Comparison of ENCODE assay signal across 11 cellular contexts in the genomic region with DNA sequence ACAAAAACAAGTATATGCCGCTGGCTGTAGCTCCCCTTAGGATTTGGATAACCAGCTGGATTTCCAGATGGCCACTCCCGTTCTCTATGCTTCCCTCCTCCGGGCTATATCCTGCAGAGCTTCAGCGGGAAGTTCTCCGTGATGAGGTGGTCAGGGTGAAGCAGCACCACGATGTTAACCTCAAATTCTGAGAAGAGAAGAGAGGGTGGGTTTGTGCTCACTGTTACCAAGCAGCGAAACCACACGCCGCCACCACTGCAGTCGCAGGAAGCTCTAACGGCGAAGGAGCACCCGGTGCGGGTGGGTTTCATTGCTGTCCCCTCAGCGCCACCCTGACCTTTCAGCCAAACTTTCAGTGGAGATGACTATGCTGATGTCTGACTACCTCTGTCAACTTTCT. TPM values are rescaled to one million over a fixed set of nuclear protein-coding genes. Genes with fewer than 3 reads are reported as not detected.
A peak's percentile ranks its signal among the peaks of the same experiment; 100 is the strongest.
DNase-seq lines count a peak whose midpoint lies in the region; ATAC-seq and TF ChIP-seq lines count a peak whose summit lies in the region.
"Had no signal": no experiment of that assay in that cellular context is flagged by ENCODE, and none has a peak within 500 bp of the region (broad histone marks: within the 10 kb centered on the region; RNA-seq: fewer than 3 reads in every experiment).

No MANE protein-coding gene starts in this region.

- CTCF ChIA-PET in mammary epithelial cell (lab: Charles Lee; ENCODE audit: low non-redundant PET): no interaction called here

- TF ChIP-seq CTCF in right atrium auricular region (IDR thresholded peaks at IDR 0.05) (no peak), left ventricle myocardium inferior (IDR thresholded peaks at IDR 0.05; ENCODE audit: borderline replicate concordance) (no peak), osteocyte (IDR thresholded peaks at IDR 0.05) (no peak), testis (IDR thresholded peaks at IDR 0.05) (no peak), mammary epithelial cell (conservative IDR thresholded peaks at IDR 0.05 in 1 of 2, IDR thresholded peaks at IDR 0.05 in 1 of 2; ENCODE audit: extremely low read depth in 1 of 2, insufficient read depth in 1 of 2, low read depth in 1 of 2, low read length in 2 of 2) (no peak)

- H4K20me1 ChIP-seq in mammary epithelial cell (ENCODE audit: insufficient read depth, low read length): no peaks in the 10 kb centered on the region

- 73 to 80% methylated on average over 14 to 15 of the region's 15 CpGs for WGBS in testis, 2 donors
- WGBS in mammary epithelial cell (ENCODE audit: low coverage, missing lambda C conversion rate): 97% methylated on average over 7 of the region's 15 CpGs

- H3K4me1 ChIP-seq in right atrium auricular region: peaks cover 0 to 3% of the 10 kb centered on the region in 2 donors
- H3K4me1 ChIP-seq in left ventricle myocardium inferior: peaks cover 10% of the 10 kb centered on the region
- H3K4me1 ChIP-seq in testis: no peaks in the 10 kb centered on the region
- H3K4me1 ChIP-seq in mammary epithelial cell (ENCODE audit: insufficient read depth, low read length): peaks cover 3% of the 10 kb centered on the region

- H3K27me3 ChIP-seq in right atrium auricular region: no peaks in the 10 kb centered on the region
- H3K27me3 ChIP-seq in left ventricle myocardium inferior (ENCODE audit: low read depth): no peaks in the 10 kb centered on the region
- no peaks in the 10 kb centered on the region for H3K27me3 ChIP-seq in testis
- H3K27me3 ChIP-seq in mammary epithelial cell (ENCODE audit: insufficient read depth, low read length): no peaks in the 10 kb centered on the region

- no peak overlapping the region for H3K4me3 ChIP-seq in right atrium auricular region
- no peak overlapping the region for H3K4me3 ChIP-seq in left ventricle myocardium inferior
- no peak overlapping the region for H3K4me3 ChIP-seq in testis
- no peak overlapping the region for H3K4me3 ChIP-seq in mammary epithelial cell (replicated peaks in 1 of 3; ENCODE audit: insufficient read depth in 1 of 3, low read depth in 2 of 3, low read length in 3 of 3)

- peaks cover 1% of the 10 kb centered on the region for H3K27me3 Mint-ChIP-seq in activated T-helper 1 cell treated with anti-CD3 and anti-CD28 coated beads, Interleukin-12 subunit alpha, Interleukin-12 subunit beta, Interleukin-2, Interleukin-4 antibody, amounts not matched to agents 30 ng/mL and 10 ng/mL and 1 ng/mL, durations not matched to agents 14 hours and 24 hours and 36 hours (ENCODE audit: insufficient read depth)
- no peaks in the 10 kb centered on the region for H3K27me3 Mint-ChIP-seq in osteocyte (ENCODE audit: unreplicated experiment)

- BruUV-seq in mammary epithelial cell (replicated peaks; lab: Mats Ljungman, UMichigan): no TSS peak

- H3K79me2 ChIP-seq in mammary epithelial cell (ENCODE audit: insufficient read depth, low read length): no peaks in the 10 kb centered on the region

- peaks cover 37% of the 10 kb centered on the region for H3K4me1 Mint-ChIP-seq in activated T-helper 1 cell treated with anti-CD3 and anti-CD28 coated beads, Interleukin-12 subunit alpha, Interleukin-12 subunit beta, Interleukin-2, Interleukin-4 antibody, amounts not matched to agents 30 ng/mL and 10 ng/mL and 1 ng/mL, durations not matched to agents 14 hours and 24 hours and 36 hours (ENCODE audit: low read depth)
- no peaks in the 10 kb centered on the region for H3K4me1 Mint-ChIP-seq in osteocyte (ENCODE audit: unreplicated experiment)
- H3K4me1 Mint-ChIP-seq: mesothelial cell of epicardium had no signal

- intact Hi-C loops in left ventricle myocardium inferior (cut with micrococcal nuclease): no loop called here
- intact Hi-C loops in activated T-helper 1 cell treated with anti-CD3 and anti-CD28 coated beads, Interleukin-12 subunit alpha, Interleukin-12 subunit beta, Interleukin-2, Interleukin-4 antibody, amounts not matched to agents 30 ng/mL and 10 ng/mL and 1 ng/mL, durations not matched to agents 14 hours and 24 hours and 36 hours (cut with micrococcal nuclease): no loop called here
- intact Hi-C loops in testis (cut with DNase I; ENCODE audit: low total_unique reads): no loop called here
- intact Hi-C loops in mammary epithelial cell (cut with micrococcal nuclease): no loop called here

- peak overlapping the region; percentile 89 for H3K27ac Mint-ChIP-seq in activated T-helper 1 cell treated with anti-CD3 and anti-CD28 coated beads, Interleukin-12 subunit alpha, Interleukin-12 subunit beta, Interleukin-2, Interleukin-4 antibody, amounts not matched to agents 30 ng/mL and 10 ng/mL and 1 ng/mL, durations not matched to agents 14 hours and 24 hours and 36 hours
- H3K27ac Mint-ChIP-seq in osteocyte (ENCODE audit: unreplicated experiment): no peak overlapping the region
- H3K27ac Mint-ChIP-seq: mesothelial cell of epicardium had no signal

- H3K36me3 Mint-ChIP-seq in activated T-helper 1 cell treated with anti-CD3 and anti-CD28 coated beads, Interleukin-12 subunit alpha, Interleukin-12 subunit beta, Interleukin-2, Interleukin-4 antibody, amounts not matched to agents 30 ng/mL and 10 ng/mL and 1 ng/mL, durations not matched to agents 14 hours and 24 hours and 36 hours (ENCODE audit: low read depth): peaks cover 46% of the 10 kb centered on the region
- H3K36me3 Mint-ChIP-seq in osteocyte (ENCODE audit: unreplicated experiment): peaks cover 53% of the 10 kb centered on the region

- H3K4me3 Mint-ChIP-seq in activated T-helper 1 cell treated with anti-CD3 and anti-CD28 coated beads, Interleukin-12 subunit alpha, Interleukin-12 subunit beta, Interleukin-2, Interleukin-4 antibody, amounts not matched to agents 30 ng/mL and 10 ng/mL and 1 ng/mL, durations not matched to agents 14 hours and 24 hours and 36 hours: peak overlapping the region; percentile 65
- no peak overlapping the region for H3K4me3 Mint-ChIP-seq in osteocyte (ENCODE audit: unreplicated experiment)
- H3K4me3 Mint-ChIP-seq: mesothelial cell of epicardium had no signal

- H3K9ac ChIP-seq in mammary epithelial cell (ENCODE audit: insufficient read depth, low read length): no peak overlapping the region

- DNase-seq in right atrium auricular region (ENCODE audit: low spot score): peak; percentile 5
- no peak for DNase-seq in left ventricle myocardium inferior
- DNase-seq in activated T-helper 1 cell treated with anti-CD3 and anti-CD28 coated beads, Interleukin-12 subunit alpha, Interleukin-12 subunit beta, Interleukin-2, Interleukin-4 antibody, amounts not matched to agents 30 ng/mL and 10 ng/mL and 1 ng/mL, durations not matched to agents 14 hours and 24 hours and 36 hours (ENCODE audit: low spot score): peak; percentile 52
- DNase-seq in osteocyte (ENCODE audit: extremely low spot score, unreplicated experiment): peak; percentile 75
- DNase-seq in testis: peak; percentile 2
- DNase-seq in iPS-NIHi11 (ENCODE audit: low spot score): no peak
- no peak for DNase-seq in mammary epithelial cell
- DNase-seq: effector CD4-positive, alpha-beta T cell; Right ventricle myocardium superior had no signal

- H3K4me2 ChIP-seq in mammary epithelial cell (ENCODE audit: insufficient read depth, low read depth, low read length): no peak overlapping the region

- H3K27ac ChIP-seq in right atrium auricular region: no peak overlapping the region
- H3K27ac ChIP-seq in left ventricle myocardium inferior (replicated peaks): no peak overlapping the region
- no peak overlapping the region for H3K27ac ChIP-seq in testis
- no peak overlapping the region for H3K27ac ChIP-seq in mammary epithelial cell (ENCODE audit: insufficient read depth, low read depth, low read length)

- H3K9me3 ChIP-seq in right atrium auricular region: no peaks in the 10 kb centered on the region
- no peaks in the 10 kb centered on the region for H3K9me3 ChIP-seq in left ventricle myocardium inferior (replicated peaks)
- H3K9me3 ChIP-seq in testis: no peaks in the 10 kb centered on the region
- no peaks in the 10 kb centered on the region for H3K9me3 ChIP-seq in mammary epithelial cell (replicated peaks; ENCODE audit: insufficient read depth, low read length)

- ATAC-seq in GM21367 (IDR thresholded peaks at IDR 0.05; ENCODE audit: unreplicated experiment): no peak

- in situ Hi-C loops in mammary epithelial cell (cut with MboI; ENCODE audit: low sequenced_read_pairs in 2 of 2): no loop called here

- peaks cover 62% of the 10 kb centered on the region for H3K36me3 ChIP-seq in right atrium auricular region
- H3K36me3 ChIP-seq in left ventricle myocardium inferior: peaks cover 70% of the 10 kb centered on the region
- H3K36me3 ChIP-seq in testis (ENCODE audit: low read depth, missing control alignments): no peaks in the 10 kb centered on the region
- H3K36me3 ChIP-seq in mammary epithelial cell (ENCODE audit: insufficient read depth, low read length): peaks cover 7% of the 10 kb centered on the region

- no peak for TF ChIP-seq POLR2A in testis (IDR thresholded peaks at IDR 0.05)

- dilution Hi-C loops in mammary epithelial cell (cut with HindIII; ENCODE audit: low sequenced_read_pairs): no loop called here

- no peak overlapping the region for H2AFZ ChIP-seq in mammary epithelial cell (ENCODE audit: low read depth, low read length)

- no peaks in the 10 kb centered on the region for H3K9me3 Mint-ChIP-seq in activated T-helper 1 cell treated with anti-CD3 and anti-CD28 coated beads, Interleukin-12 subunit alpha, Interleukin-12 subunit beta, Interleukin-2, Interleukin-4 antibody, amounts not matched to agents 30 ng/mL and 10 ng/mL and 1 ng/mL, durations not matched to agents 14 hours and 24 hours and 36 hours
- no peaks in the 10 kb centered on the region for H3K9me3 Mint-ChIP-seq in osteocyte (ENCODE audit: unreplicated experiment)
- H3K9me3 Mint-ChIP-seq: mesothelial cell of epicardium had no signal

RNA-seq across cellular contexts. Expression of a gene that starts 41.7 kb away (rescaled TPM):
- total RNA-seq in right atrium auricular region (10 to 100 TPM; 45.2 to 53.8 TPM), left ventricle myocardium inferior (54.2 TPM), osteocyte (50.0 and 51.6 TPM in 2 replicates), testis (10 to 100 TPM; 46.5 to 48.1 TPM), mammary epithelial cell (10 to 100 TPM; 46.2 to 54.8 TPM)
- 53.8 and 58.9 TPM in 2 replicates for total RNA-seq in activated T-helper 1 cell treated with anti-CD3 and anti-CD28 coated beads, Interleukin-12 subunit alpha, Interleukin-12 subunit beta, Interleukin-2, Interleukin-4 antibody, amounts not matched to agents 30 ng/mL and 10 ng/mL and 1 ng/mL, durations not matched to agents 14 hours and 24 hours and 36 hours
- polyA plus RNA-seq in testis (ENCODE audit: insufficient read depth, low read depth, low replicate concordance) (25.3 TPM), mammary epithelial cell (32.2 TPM)
- 54.2 TPM for polyA minus RNA-seq in mammary epithelial cell

Comparison
In these comparisons a context has a peak if more than half of its experiments do, and no peak if none do; other contexts are left out.
1. DNase-seq: peak in right atrium auricular region (single experiment), activated T-helper 1 cell treated with anti-CD3 and anti-CD28 coated beads, Interleukin-12 subunit alpha, Interleukin-12 subunit beta, Interleukin-2, Interleukin-4 antibody, amounts not matched to agents 30 ng/mL and 10 ng/mL and 1 ng/mL, durations not matched to agents 14 hours and 24 hours and 36 hours (single experiment), osteocyte (single experiment) and testis (single experiment); none in left ventricle myocardium inferior (single experiment), iPS-NIHi11 (single experiment) and mammary epithelial cell (single experiment).